Comparison of ENCODE assay signal across 10 cellular contexts in the genomic region with DNA sequence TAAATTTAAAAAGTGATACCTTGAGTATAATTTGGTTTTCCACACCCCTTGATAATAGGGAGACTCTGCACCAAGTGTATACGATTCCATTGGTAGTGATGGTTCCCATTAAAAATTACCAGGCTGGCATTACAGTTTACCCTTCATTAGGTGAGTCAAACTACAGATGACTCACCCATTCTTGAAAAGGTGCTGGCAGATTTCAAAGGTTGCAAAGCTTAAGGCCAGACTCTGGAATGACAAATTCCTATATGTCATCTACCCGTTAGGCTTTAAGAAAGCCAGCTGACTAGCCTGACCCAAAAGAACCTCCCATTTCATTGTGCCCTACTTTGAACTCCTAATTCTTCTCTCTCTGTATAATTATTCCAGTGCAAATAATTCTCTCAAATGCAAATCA.
"Had no signal": no experiment of that assay in that cellular context is flagged by ENCODE, and none has a peak within 500 bp of the region (broad histone marks: within the 10 kb centered on the region; RNA-seq: fewer than 3 reads in every experiment).

No MANE protein-coding gene starts in this region.

- H3K4me3 ChIP-seq: esophagus muscularis mucosa, left lung, psoas muscle, sigmoid colon had no signal

- ATAC-seq: activated CD4-positive, CD25-positive, alpha-beta regulatory T cell treated with anti-CD3 and anti-CD28 coated beads, Interleukin-2, amount 50 U/mL, for 24 hours; effector memory CD8-positive, alpha-beta T cell; left lung; psoas muscle had no signal

- H3K27ac ChIP-seq: esophagus muscularis mucosa, left lung, psoas muscle, sigmoid colon had no signal

- H3K36me3 ChIP-seq: esophagus muscularis mucosa, left lung, sigmoid colon had no signal

- H3K9me3 ChIP-seq: esophagus muscularis mucosa, left lung, psoas muscle, sigmoid colon had no signal

- H3K27me3 ChIP-seq: esophagus muscularis mucosa, left lung, sigmoid colon had no signal

- DNase-seq: activated naive CD4-positive, alpha-beta T cell treated with anti-CD3 and anti-CD28 coated beads, Interleukin-2, amount 10 ng/mL, durations not matched to agents 7 days and 5 days; effector memory CD8-positive, alpha-beta T cell; left lung; psoas muscle; sigmoid colon; stimulated activated CD4-positive, alpha-beta T cell treated with anti-CD3 and anti-CD28 coated beads, Interleukin-2, amount 100 ng/mL, for 24 hours; stimulated activated naive CD4-positive, alpha-beta T cell; substantia nigra had no signal

- H3K4me1 ChIP-seq: esophagus muscularis mucosa, left lung, psoas muscle, sigmoid colon had no signal
